In the genomic region with DNA sequence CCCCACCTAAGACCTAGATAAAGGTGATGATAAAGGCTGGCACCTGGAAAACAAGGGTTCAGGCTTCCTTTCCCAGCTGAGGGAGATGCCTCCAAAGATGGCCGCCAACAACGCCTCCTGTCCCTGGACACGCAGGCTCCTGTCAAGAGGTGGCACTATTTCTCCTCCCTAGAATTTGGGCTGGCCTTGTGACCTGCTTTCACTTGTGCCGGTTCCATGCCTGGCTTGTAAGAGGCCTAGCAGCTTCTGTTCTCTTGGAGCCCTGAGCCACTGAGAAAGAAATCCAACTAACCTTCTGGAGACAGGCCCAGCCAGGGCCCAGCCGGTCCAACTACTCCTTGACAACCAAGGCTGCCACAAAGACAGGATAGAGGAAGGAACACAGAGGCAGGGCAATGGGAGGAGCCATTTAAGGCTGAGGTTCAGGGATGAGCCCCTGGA, we compare ENCODE assay signal across 8 cellular contexts.
A peak's percentile ranks its signal among the peaks of the same experiment; 100 is the strongest.
DNase-seq lines count a peak whose midpoint lies in the region; ATAC-seq and TF ChIP-seq lines count a peak whose summit lies in the region.

No MANE protein-coding gene starts in this region.

- no peaks in the 10 kb centered on the region for H3K9me3 ChIP-seq in SJSA1 (replicated peaks)
- H3K9me3 ChIP-seq in heart left ventricle: no peaks in the 10 kb centered on the region

- no peak for TF ChIP-seq POLR2A in heart left ventricle (IDR thresholded peaks at IDR 0.05)

- H3K27ac Mint-ChIP-seq in activated naive CD8-positive, alpha-beta T cell treated with anti-CD3 and anti-CD28 coated beads, Interleukin-2, amount 50 U/mL, for 24 hours: peak overlapping the region; percentile 18

- ATAC-seq in activated naive CD8-positive, alpha-beta T cell treated with anti-CD3 and anti-CD28 coated beads, Interleukin-2, amount 50 U/mL, for 24 hours: peak; percentile 83
- peak; percentile 78 to 92 (median 92) for ATAC-seq in heart left ventricle
- ATAC-seq in HG02870 (IDR thresholded peaks at IDR 0.05; ENCODE audit: unreplicated experiment): no peak

- H3K36me3 Mint-ChIP-seq in activated naive CD8-positive, alpha-beta T cell treated with anti-CD3 and anti-CD28 coated beads, Interleukin-2, amount 50 U/mL, for 24 hours (ENCODE audit: low read depth): no peaks in the 10 kb centered on the region

- TF ChIP-seq CTCF in C4-2B (conservative IDR thresholded peaks at IDR 0.05): peak; percentile 57
- TF ChIP-seq CTCF in HL-60 (IDR thresholded peaks at IDR 0.05; ENCODE audit: insufficient read depth, low read length): peak; percentile 18
- TF ChIP-seq CTCF in heart left ventricle (IDR thresholded peaks at IDR 0.05): peak; percentile 33 to 71 (median 53)

- H3K36me3 ChIP-seq in SJSA1 (no peaks in the 10 kb centered on the region), heart left ventricle (no peaks in the 10 kb centered on the region), rectal smooth muscle tissue (ENCODE audit: control insufficient read depth, insufficient read depth, low read length) (no peaks in the 10 kb centered on the region)

- H3K4me1 Mint-ChIP-seq in activated naive CD8-positive, alpha-beta T cell treated with anti-CD3 and anti-CD28 coated beads, Interleukin-2, amount 50 U/mL, for 24 hours: peaks cover 8% of the 10 kb centered on the region

- H3K27ac ChIP-seq in C4-2B (no peak overlapping the region; the same call in 1 of the 2 replicates), HL-60 (replicated peaks) (no peak overlapping the region), SJSA1 (no peak overlapping the region), heart left ventricle (peak overlapping the region in 5 of 12 donors; percentile 12 to 70 (median 30)), rectal smooth muscle tissue (ENCODE audit: low read depth, low read length) (peak overlapping the region; percentile 53)

- no peaks in the 10 kb centered on the region for H3K9me3 Mint-ChIP-seq in activated naive CD8-positive, alpha-beta T cell treated with anti-CD3 and anti-CD28 coated beads, Interleukin-2, amount 50 U/mL, for 24 hours

- 54 to 64% (median 58%) methylated on average over 5 of the region's 5 CpGs for WGBS in heart left ventricle, 4 donors

- peak; percentile 30 to 68 for DNase-seq in HL-60 (ENCODE audit: low read depth in 1 of 2, low spot score in 1 of 2)
- DNase-seq in SJSA1 (ENCODE audit: low read depth in 1 of 2, low spot score in 2 of 2): peak; percentile 29 to 58
- peak; percentile 57 for DNase-seq in activated naive CD8-positive, alpha-beta T cell treated with anti-CD3 and anti-CD28 coated beads, Interleukin-2, amount 50 U/mL, for 24 hours
- DNase-seq in heart left ventricle: peak; percentile 45 to 66 (median 61)
- DNase-seq in HuH-7 (ENCODE audit: low spot score): no peak

- H3K27me3 Mint-ChIP-seq in activated naive CD8-positive, alpha-beta T cell treated with anti-CD3 and anti-CD28 coated beads, Interleukin-2, amount 50 U/mL, for 24 hours: no peaks in the 10 kb centered on the region

- H3K4me3 ChIP-seq in HL-60 (replicated peaks; ENCODE audit: insufficient read depth, low read length) (no peak overlapping the region), SJSA1 (no peak overlapping the region), heart left ventricle (no peak overlapping the region), rectal smooth muscle tissue (ENCODE audit: low read length) (no peak overlapping the region)

- H3K4me1 ChIP-seq in SJSA1 (replicated peaks) (no peaks in the 10 kb centered on the region), heart left ventricle (peaks cover 0 to 3% (median 0%) of the 10 kb centered on the region in 12 donors), rectal smooth muscle tissue (ENCODE audit: control insufficient read depth, insufficient read depth, low read length) (peaks cover 4% of the 10 kb centered on the region)

- no peak overlapping the region for H3K4me3 Mint-ChIP-seq in activated naive CD8-positive, alpha-beta T cell treated with anti-CD3 and anti-CD28 coated beads, Interleukin-2, amount 50 U/mL, for 24 hours

- intact Hi-C loops in heart left ventricle (cut with DNase I): loop anchor here in 8 of 10 donors (1.0 to 10.0 kb wide), 6 partner anchors 54 to 194 kb away; no protein-coding TSS in a partner anchor

- H3K9ac ChIP-seq in rectal smooth muscle tissue (ENCODE audit: low read length): no peak overlapping the region

- H3K27me3 ChIP-seq in HL-60 (ENCODE audit: insufficient read depth, poor library complexity, severe bottlenecking) (no peaks in the 10 kb centered on the region), SJSA1 (replicated peaks) (no peaks in the 10 kb centered on the region), heart left ventricle (no peaks in the 10 kb centered on the region), rectal smooth muscle tissue (ENCODE audit: control insufficient read depth, insufficient read depth, low read length) (no peaks in the 10 kb centered on the region)
